1 cellular context compared by ENCODE assay signal in the genomic region with DNA sequence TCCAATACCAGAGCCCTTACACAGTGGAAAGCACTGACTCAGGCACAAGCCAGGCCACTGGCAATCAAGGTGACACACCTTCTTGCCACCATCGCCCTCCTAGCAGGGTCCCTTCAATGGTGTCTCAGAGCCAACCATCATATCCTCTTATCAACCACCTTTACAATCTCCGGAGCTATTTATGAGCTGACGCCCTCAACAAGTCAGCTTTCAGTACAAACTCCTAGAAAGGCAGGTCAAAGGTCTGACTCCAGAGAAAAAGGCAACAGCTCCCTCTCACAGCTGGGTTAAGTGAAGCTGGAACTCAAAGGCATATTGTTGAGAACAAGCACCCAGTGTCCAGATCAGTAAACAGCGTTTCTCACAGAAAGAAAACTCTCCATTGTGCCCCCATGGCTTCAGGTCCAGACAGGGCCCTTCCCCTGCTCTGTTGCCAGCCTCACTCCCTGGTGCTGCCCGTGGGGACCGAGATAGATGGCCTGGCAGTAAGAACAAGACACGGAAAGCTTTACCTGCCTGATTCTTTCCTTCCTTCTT.
TF ChIP-seq lines count a peak whose summit lies in the region.

No MANE protein-coding gene starts in this region.

TF ChIP-seq in HepG2, 621 proteins besides CTCF, POLR2A, EP300 and RAD21 (continued from another document and continues in another):
- TF ChIP-seq, protein P1, sequence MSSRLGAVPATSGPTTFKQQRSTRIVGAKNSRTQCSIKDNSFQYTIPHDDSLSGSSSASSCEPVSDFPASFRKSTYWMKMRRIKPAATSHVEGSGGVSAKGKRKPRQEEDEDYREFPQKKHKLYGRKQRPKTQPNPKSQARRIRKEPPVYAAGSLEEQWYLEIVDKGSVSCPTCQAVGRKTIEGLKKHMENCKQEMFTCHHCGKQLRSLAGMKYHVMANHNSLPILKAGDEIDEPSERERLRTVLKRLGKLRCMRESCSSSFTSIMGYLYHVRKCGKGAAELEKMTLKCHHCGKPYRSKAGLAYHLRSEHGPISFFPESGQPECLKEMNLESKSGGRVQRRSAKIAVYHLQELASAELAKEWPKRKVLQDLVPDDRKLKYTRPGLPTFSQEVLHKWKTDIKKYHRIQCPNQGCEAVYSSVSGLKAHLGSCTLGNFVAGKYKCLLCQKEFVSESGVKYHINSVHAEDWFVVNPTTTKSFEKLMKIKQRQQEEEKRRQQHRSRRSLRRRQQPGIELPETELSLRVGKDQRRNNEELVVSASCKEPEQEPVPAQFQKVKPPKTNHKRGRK (CRISPR knock-in tag; IDR thresholded peaks at IDR 0.05), result no peak
- TF ChIP-seq, protein P2, sequence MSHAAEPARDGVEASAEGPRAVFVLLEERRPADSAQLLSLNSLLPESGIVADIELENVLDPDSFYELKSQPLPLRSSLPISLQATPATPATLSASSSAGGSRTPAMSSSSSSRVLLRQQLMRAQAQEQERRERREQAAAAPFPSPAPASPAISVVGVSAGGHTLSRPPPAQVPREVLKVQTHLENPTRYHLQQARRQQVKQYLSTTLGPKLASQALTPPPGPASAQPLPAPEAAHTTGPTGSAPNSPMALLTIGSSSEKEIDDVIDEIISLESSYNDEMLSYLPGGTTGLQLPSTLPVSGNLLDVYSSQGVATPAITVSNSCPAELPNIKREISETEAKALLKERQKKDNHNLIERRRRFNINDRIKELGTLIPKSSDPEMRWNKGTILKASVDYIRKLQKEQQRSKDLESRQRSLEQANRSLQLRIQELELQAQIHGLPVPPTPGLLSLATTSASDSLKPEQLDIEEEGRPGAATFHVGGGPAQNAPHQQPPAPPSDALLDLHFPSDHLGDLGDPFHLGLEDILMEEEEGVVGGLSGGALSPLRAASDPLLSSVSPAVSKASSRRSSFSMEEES (CRISPR knock-in tag; IDR thresholded peaks at IDR 0.05), result no peak
- TF ChIP-seq TBL1XR1 (IDR thresholded peaks at IDR 0.05; ENCODE audit: borderline replicate concordance, low read length, partially characterized antibody) (peak; percentile 50), ZBTB38 (CRISPR knock-in tag; IDR thresholded peaks at IDR 0.05) (0 out of 2 replicates have a peak, but pooled peaks have one; percentile 27), HNF4G (IDR thresholded peaks at IDR 0.05; ENCODE audit: borderline replicate concordance, low read depth, low read length) (peak; percentile 90), HNF4G (CRISPR knock-in tag; IDR thresholded peaks at IDR 0.05; ENCODE audit: borderline replicate concordance, low read depth) (peak; percentile 84; the same call in 1 of the 2 replicates), CEBPG (CRISPR knock-in tag; IDR thresholded peaks at IDR 0.05) (peak; percentile 47), XRCC5 (optimal IDR thresholded peaks at IDR 0.05; ENCODE audit: low read length) (peak; percentile 51), AKAP8 (CRISPR knock-in tag; IDR thresholded peaks at IDR 0.05) (0 out of 2 replicates have a peak, but pooled peaks have one; percentile 27), NFKB2 (CRISPR knock-in tag; IDR thresholded peaks at IDR 0.05; ENCODE audit: borderline replicate concordance) (0 out of 2 replicates have a peak, but pooled peaks have one; percentile 6), FOXP1 (IDR thresholded peaks at IDR 0.05) (peak; percentile 67), FOXP1 (CRISPR knock-in tag; IDR thresholded peaks at IDR 0.05) (peak; percentile 84), CREB1 (IDR thresholded peaks at IDR 0.05) (no peak), CREB1 (CRISPR knock-in tag; IDR thresholded peaks at IDR 0.05) (peak; percentile 13; the same call in 1 of the 2 replicates), FOSL2 (CRISPR knock-in tag; IDR thresholded peaks at IDR 0.05) (peak; percentile 25; the same call in 1 of the 2 replicates), ZNF350 (CRISPR knock-in tag; IDR thresholded peaks at IDR 0.05; ENCODE audit: borderline replicate concordance, low read depth) (peak; percentile 61; the same call in 1 of the 2 replicates), ZNF629 (CRISPR knock-in tag; conservative IDR thresholded peaks at IDR 0.05) (peak; percentile 35), NCOA2 (CRISPR knock-in tag; IDR thresholded peaks at IDR 0.05) (peak; percentile 67), FOXO1 (CRISPR knock-in tag; IDR thresholded peaks at IDR 0.05) (peak; percentile 83; the same call in 1 of the 2 replicates), ZC3H13 (CRISPR knock-in tag; IDR thresholded peaks at IDR 0.05) (0 out of 2 replicates have a peak, but pooled peaks have one; percentile 51), PHF8 (CRISPR knock-in tag; IDR thresholded peaks at IDR 0.05) (0 out of 2 replicates have a peak, but pooled peaks have one; percentile 30), FOXK1 (CRISPR knock-in tag; IDR thresholded peaks at IDR 0.05; ENCODE audit: borderline replicate concordance, low read depth) (peak; percentile 25; the same call in 1 of the 2 replicates), ZFP82 (CRISPR knock-in tag; IDR thresholded peaks at IDR 0.05; ENCODE audit: borderline replicate concordance) (no peak), ZFP1 (CRISPR knock-in tag; IDR thresholded peaks at IDR 0.05) (peak; percentile 27; the same call in 1 of the 2 replicates), NR2C2 (CRISPR knock-in tag; IDR thresholded peaks at IDR 0.05; ENCODE audit: borderline replicate concordance) (peak; percentile 86), SIX1 (CRISPR knock-in tag; IDR thresholded peaks at IDR 0.05; ENCODE audit: borderline replicate concordance) (peak; percentile 33; the same call in 1 of the 2 replicates), FOXA3 (CRISPR knock-in tag; IDR thresholded peaks at IDR 0.05) (peak; percentile 86), RXRA (CRISPR knock-in tag; IDR thresholded peaks at IDR 0.05) (peak; percentile 46; the same call in 1 of the 2 replicates), FOXK2 (IDR thresholded peaks at IDR 0.05) (peak; percentile 94), POLR2AphosphoS5 (IDR thresholded peaks at IDR 0.05; ENCODE audit: low read depth, low read length) (peak; percentile 31; the same call in 1 of the 2 replicates), NONO (IDR thresholded peaks at IDR 0.05) (no peak), NONO (CRISPR knock-in tag; conservative IDR thresholded peaks at IDR 0.05) (0 out of 2 replicates have a peak, but pooled peaks have one; percentile 43), KDM2A (CRISPR knock-in tag; IDR thresholded peaks at IDR 0.05; ENCODE audit: borderline replicate concordance, low read depth) (peak; percentile 15; the same call in 1 of the 2 replicates), ETV6 (CRISPR knock-in tag; conservative IDR thresholded peaks at IDR 0.05) (0 out of 2 replicates have a peak, but pooled peaks have one; percentile 56), ETV5 (CRISPR knock-in tag; IDR thresholded peaks at IDR 0.05; ENCODE audit: borderline replicate concordance) (peak; percentile 60; the same call in 1 of the 2 replicates), HDAC1 (CRISPR knock-in tag; IDR thresholded peaks at IDR 0.05) (peak; percentile 33; the same call in 1 of the 2 replicates)
- TF ChIP-seq, protein P3, sequence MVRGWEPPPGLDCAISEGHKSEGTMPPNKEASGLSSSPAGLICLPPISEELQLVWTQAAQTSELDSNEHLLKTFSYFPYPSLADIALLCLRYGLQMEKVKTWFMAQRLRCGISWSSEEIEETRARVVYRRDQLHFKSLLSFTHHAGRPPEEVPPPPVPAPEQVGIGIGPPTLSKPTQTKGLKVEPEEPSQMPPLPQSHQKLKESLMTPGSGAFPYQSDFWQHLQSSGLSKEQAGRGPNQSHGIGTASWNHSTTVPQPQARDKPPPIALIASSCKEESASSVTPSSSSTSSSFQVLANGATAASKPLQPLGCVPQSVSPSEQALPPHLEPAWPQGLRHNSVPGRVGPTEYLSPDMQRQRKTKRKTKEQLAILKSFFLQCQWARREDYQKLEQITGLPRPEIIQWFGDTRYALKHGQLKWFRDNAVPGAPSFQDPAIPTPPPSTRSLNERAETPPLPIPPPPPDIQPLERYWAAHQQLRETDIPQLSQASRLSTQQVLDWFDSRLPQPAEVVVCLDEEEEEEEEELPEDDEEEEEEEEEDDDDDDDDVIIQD (CRISPR knock-in tag; IDR thresholded peaks at IDR 0.05; ENCODE audit: low read depth), result peak; percentile 63; the same call in 1 of the 2 replicates
- TF ChIP-seq, protein P4, sequence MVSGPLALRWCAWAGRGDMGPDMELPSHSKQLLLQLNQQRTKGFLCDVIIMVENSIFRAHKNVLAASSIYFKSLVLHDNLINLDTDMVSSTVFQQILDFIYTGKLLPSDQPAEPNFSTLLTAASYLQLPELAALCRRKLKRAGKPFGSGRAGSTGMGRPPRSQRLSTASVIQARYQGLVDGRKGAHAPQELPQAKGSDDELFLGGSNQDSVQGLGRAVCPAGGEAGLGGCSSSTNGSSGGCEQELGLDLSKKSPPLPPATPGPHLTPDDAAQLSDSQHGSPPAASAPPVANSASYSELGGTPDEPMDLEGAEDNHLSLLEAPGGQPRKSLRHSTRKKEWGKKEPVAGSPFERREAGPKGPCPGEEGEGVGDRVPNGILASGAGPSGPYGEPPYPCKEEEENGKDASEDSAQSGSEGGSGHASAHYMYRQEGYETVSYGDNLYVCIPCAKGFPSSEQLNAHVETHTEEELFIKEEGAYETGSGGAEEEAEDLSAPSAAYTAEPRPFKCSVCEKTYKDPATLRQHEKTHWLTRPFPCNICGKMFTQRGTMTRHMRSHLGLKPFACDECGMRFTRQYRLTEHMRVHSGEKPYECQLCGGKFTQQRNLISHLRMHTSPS (CRISPR knock-in tag; IDR thresholded peaks at IDR 0.05; ENCODE audit: low read depth), result peak; percentile 40
- TF ChIP-seq, protein P5, sequence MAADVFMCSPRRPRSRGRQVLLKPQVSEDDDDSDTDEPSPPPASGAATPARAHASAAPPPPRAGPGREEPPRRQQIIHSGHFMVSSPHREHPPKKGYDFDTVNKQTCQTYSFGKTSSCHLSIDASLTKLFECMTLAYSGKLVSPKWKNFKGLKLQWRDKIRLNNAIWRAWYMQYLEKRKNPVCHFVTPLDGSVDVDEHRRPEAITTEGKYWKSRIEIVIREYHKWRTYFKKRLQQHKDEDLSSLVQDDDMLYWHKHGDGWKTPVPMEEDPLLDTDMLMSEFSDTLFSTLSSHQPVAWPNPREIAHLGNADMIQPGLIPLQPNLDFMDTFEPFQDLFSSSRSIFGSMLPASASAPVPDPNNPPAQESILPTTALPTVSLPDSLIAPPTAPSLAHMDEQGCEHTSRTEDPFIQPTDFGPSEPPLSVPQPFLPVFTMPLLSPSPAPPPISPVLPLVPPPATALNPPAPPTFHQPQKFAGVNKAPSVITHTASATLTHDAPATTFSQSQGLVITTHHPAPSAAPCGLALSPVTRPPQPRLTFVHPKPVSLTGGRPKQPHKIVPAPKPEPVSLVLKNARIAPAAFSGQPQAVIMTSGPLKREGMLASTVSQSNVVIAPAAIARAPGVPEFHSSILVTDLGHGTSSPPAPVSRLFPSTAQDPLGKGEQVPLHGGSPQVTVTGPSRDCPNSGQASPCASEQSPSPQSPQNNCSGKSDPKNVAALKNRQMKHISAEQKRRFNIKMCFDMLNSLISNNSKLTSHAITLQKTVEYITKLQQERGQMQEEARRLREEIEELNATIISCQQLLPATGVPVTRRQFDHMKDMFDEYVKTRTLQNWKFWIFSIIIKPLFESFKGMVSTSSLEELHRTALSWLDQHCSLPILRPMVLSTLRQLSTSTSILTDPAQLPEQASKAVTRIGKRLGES (CRISPR knock-in tag; IDR thresholded peaks at IDR 0.05; ENCODE audit: borderline replicate concordance), result no peak
- TF ChIP-seq, protein P6, sequence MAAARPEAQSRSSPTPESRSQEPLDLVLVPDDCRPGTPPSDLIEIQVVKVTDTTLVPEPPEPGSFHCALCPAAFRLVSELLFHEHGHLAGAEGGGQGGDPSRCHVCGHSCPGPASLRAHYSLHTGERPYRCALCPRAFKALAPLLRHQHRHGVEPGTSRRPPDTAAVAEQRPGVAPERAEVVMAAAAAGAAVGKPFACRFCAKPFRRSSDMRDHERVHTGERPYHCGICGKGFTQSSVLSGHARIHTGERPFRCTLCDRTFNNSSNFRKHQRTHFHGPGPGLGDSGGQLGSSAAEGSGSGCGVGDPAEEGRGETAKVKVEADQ (CRISPR knock-in tag; IDR thresholded peaks at IDR 0.05; ENCODE audit: borderline replicate concordance), result 0 out of 2 replicates have a peak, but pooled peaks have one; percentile 60
- TF ChIP-seq, protein P7, sequence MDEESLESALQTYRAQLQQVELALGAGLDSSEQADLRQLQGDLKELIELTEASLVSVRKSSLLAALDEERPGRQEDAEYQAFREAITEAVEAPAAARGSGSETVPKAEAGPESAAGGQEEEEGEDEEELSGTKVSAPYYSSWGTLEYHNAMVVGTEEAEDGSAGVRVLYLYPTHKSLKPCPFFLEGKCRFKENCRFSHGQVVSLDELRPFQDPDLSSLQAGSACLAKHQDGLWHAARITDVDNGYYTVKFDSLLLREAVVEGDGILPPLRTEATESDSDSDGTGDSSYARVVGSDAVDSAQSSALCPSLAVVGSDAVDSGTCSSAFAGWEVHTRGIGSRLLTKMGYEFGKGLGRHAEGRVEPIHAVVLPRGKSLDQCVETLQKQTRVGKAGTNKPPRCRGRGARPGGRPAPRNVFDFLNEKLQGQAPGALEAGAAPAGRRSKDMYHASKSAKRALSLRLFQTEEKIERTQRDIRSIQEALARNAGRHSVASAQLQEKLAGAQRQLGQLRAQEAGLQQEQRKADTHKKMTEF (CRISPR knock-in tag; IDR thresholded peaks at IDR 0.05), result peak; percentile 59; the same call in 1 of the 2 replicates
- TF ChIP-seq, protein P8, sequence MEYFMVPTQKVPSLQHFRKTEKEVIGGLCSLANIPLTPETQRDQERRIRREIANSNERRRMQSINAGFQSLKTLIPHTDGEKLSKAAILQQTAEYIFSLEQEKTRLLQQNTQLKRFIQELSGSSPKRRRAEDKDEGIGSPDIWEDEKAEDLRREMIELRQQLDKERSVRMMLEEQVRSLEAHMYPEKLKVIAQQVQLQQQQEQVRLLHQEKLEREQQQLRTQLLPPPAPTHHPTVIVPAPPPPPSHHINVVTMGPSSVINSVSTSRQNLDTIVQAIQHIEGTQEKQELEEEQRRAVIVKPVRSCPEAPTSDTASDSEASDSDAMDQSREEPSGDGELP (IDR thresholded peaks at IDR 0.05; ENCODE audit: borderline replicate concordance, low read depth), result peak; percentile 95
- TF ChIP-seq, protein P9, sequence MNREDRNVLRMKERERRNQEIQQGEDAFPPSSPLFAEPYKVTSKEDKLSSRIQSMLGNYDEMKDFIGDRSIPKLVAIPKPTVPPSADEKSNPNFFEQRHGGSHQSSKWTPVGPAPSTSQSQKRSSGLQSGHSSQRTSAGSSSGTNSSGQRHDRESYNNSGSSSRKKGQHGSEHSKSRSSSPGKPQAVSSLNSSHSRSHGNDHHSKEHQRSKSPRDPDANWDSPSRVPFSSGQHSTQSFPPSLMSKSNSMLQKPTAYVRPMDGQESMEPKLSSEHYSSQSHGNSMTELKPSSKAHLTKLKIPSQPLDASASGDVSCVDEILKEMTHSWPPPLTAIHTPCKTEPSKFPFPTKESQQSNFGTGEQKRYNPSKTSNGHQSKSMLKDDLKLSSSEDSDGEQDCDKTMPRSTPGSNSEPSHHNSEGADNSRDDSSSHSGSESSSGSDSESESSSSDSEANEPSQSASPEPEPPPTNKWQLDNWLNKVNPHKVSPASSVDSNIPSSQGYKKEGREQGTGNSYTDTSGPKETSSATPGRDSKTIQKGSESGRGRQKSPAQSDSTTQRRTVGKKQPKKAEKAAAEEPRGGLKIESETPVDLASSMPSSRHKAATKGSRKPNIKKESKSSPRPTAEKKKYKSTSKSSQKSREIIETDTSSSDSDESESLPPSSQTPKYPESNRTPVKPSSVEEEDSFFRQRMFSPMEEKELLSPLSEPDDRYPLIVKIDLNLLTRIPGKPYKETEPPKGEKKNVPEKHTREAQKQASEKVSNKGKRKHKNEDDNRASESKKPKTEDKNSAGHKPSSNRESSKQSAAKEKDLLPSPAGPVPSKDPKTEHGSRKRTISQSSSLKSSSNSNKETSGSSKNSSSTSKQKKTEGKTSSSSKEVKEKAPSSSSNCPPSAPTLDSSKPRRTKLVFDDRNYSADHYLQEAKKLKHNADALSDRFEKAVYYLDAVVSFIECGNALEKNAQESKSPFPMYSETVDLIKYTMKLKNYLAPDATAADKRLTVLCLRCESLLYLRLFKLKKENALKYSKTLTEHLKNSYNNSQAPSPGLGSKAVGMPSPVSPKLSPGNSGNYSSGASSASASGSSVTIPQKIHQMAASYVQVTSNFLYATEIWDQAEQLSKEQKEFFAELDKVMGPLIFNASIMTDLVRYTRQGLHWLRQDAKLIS (CRISPR knock-in tag; IDR thresholded peaks at IDR 0.05), result 0 out of 2 replicates have a peak, but pooled peaks have one; percentile 48
